Comparison of ENCODE assay signal across 27 cellular contexts in the genomic region with DNA sequence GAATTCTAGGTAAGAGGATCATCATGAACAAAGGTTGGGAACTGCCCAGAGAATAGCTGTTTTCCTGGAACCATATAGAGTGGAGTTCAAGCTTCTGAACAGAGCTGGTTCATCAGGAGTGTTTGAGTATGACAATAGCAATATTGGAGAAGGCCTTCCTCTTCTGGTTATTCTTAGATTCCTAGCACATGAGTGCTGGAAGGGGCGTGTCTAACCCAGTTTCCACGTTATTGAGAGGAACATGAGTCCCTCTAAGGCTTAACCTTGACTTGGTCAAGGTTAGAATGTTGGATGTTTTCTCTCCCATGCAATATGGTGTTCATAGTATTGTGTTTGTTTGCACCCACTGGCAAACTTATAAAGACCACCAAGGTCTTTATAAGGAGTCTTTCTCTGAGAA.
"Had no signal": no experiment of that assay in that cellular context is flagged by ENCODE, and none has a peak within 500 bp of the region (broad histone marks: within the 10 kb centered on the region; RNA-seq: fewer than 3 reads in every experiment).

No MANE protein-coding gene starts in this region.

- H3K36me3 ChIP-seq: left ventricle myocardium inferior, neural progenitor cell, neutrophil, right atrium auricular region, stomach, suprapubic skin, thoracic aorta, tibial artery, upper lobe of right lung had no signal

- H3K27me3 ChIP-seq: hepatocyte, neural progenitor cell, neutrophil, right atrium auricular region, stomach, suprapubic skin, tibial artery, upper lobe of right lung had no signal

- DNase-seq: islet precursor cell; left ventricle myocardium inferior; mesendoderm; naive B cell; natural killer cell; nephron progenitor cell; occipital lobe; small intestine; stimulated activated CD4-positive, alpha-beta T cell treated with anti-CD3 and anti-CD28 coated beads, Interleukin-1b, Interleukin-23, amount 100 ng/mL, for 48 hours; stimulated activated CD4-positive, alpha-beta T cell treated with anti-CD3 and anti-CD28 coated beads, Interleukin-4, amount 100 ng/mL, for 1 hour; stimulated activated naive B cell treated with anti-CD40 and anti-IgM and Interleukin-4, amounts not matched to agents 10 μg/mL and 1 μg/mL and 100 μg/mL, for 72 hours; stimulated activated naive CD8-positive, alpha-beta T cell treated with anti-CD3 and anti-CD28 coated beads, Interleukin-15, Interleukin-2, amounts not matched to agents 100 U/mL and 50 U/mL, for 24 hours; stomach; tibial artery; trophoblast cell; upper lobe of right lung had no signal

- H3K4me1 ChIP-seq: left ventricle myocardium inferior, neural progenitor cell, parathyroid adenoma, right atrium auricular region, suprapubic skin, tibial artery, upper lobe of right lung had no signal

- H3K27ac ChIP-seq: hepatocyte, left ventricle myocardium inferior, neural progenitor cell, neutrophil, parathyroid adenoma, right atrium auricular region, stomach, suprapubic skin, thoracic aorta, tibial artery, upper lobe of right lung had no signal

- FAIRE-seq: small intestine, urothelium cell line had no signal

- H3K4me1 Mint-ChIP-seq: naive B cell; natural killer cell; nephron progenitor cell; neural progenitor cell; stimulated activated naive B cell treated with anti-CD40 and anti-IgM and Interleukin-4, amounts not matched to agents 10 μg/mL and 1 μg/mL and 100 μg/mL, for 72 hours had no signal

- ATAC-seq: natural killer cell; sciatic nerve; stimulated activated naive B cell treated with anti-CD40 and anti-IgM and Interleukin-4, amounts not matched to agents 10 μg/mL and 1 μg/mL and 100 μg/mL, for 72 hours; stimulated activated naive CD8-positive, alpha-beta T cell treated with anti-CD3 and anti-CD28 coated beads, Interleukin-15, Interleukin-2, amounts not matched to agents 100 U/mL and 50 U/mL, for 24 hours; upper lobe of right lung had no signal

- H2AFZ ChIP-seq: hepatocyte, neural progenitor cell, parathyroid adenoma had no signal

- H3K9me3 ChIP-seq: left ventricle myocardium inferior, neutrophil, right atrium auricular region, stomach, suprapubic skin, thoracic aorta, tibial artery, upper lobe of right lung had no signal

- H3K4me3 ChIP-seq: hepatocyte, left ventricle myocardium inferior, lung, neural progenitor cell, right atrium auricular region, stomach, suprapubic skin, thoracic aorta, tibial artery, upper lobe of right lung had no signal

- H3K36me3 Mint-ChIP-seq: mesothelial cell of epicardium; naive B cell; natural killer cell; neural progenitor cell; stimulated activated naive B cell treated with anti-CD40 and anti-IgM and Interleukin-4, amounts not matched to agents 10 μg/mL and 1 μg/mL and 100 μg/mL, for 72 hours had no signal

- H3K9ac ChIP-seq: neural progenitor cell, parathyroid adenoma had no signal

- H3K9me3 Mint-ChIP-seq: natural killer cell; neural progenitor cell; stimulated activated naive B cell treated with anti-CD40 and anti-IgM and Interleukin-4, amounts not matched to agents 10 μg/mL and 1 μg/mL and 100 μg/mL, for 72 hours had no signal

- H3K79me2 ChIP-seq: hepatocyte, parathyroid adenoma had no signal

- H3K4me2 ChIP-seq: hepatocyte, neural progenitor cell had no signal

- H3K4me3 Mint-ChIP-seq: mesothelial cell of epicardium; naive B cell; natural killer cell; nephron progenitor cell; neural progenitor cell; stimulated activated naive B cell treated with anti-CD40 and anti-IgM and Interleukin-4, amounts not matched to agents 10 μg/mL and 1 μg/mL and 100 μg/mL, for 72 hours had no signal
